11 cellular contexts compared by ENCODE assay signal in genomic region chr4:81827568-81828202, GRCh38.
DNase-seq lines count a peak whose midpoint lies in the region; ATAC-seq and TF ChIP-seq lines count a peak whose summit lies in the region.
"Had no signal": no experiment of that assay in that cellular context is flagged by ENCODE, and none has a peak within 500 bp of the region (broad histone marks: within the 10 kb centered on the region; RNA-seq: fewer than 3 reads in every experiment).

No MANE protein-coding gene starts in this region.

- H3K4me3 Mint-ChIP-seq in activated T-cell treated with anti-CD3 and anti-CD28 coated beads, Interleukin-2, amount 50 U/mL, for 24 hours: peak overlapping the region; percentile 23

- no peak for TF ChIP-seq CTCF in ascending aorta (IDR thresholded peaks at IDR 0.05)

- H3K4me1 ChIP-seq in ascending aorta: no peaks in the 10 kb centered on the region
- H3K4me1 ChIP-seq: right lobe of liver had no signal

- no peaks in the 10 kb centered on the region for H3K27me3 ChIP-seq in ascending aorta
- H3K27me3 ChIP-seq: right lobe of liver had no signal

- H3K27ac ChIP-seq in ascending aorta: no peak overlapping the region
- H3K27ac ChIP-seq: right lobe of liver, SK-N-MC had no signal

- H3K27ac Mint-ChIP-seq in activated T-cell treated with anti-CD3 and anti-CD28 coated beads, Interleukin-2, amount 50 U/mL, for 24 hours: peak overlapping the region; percentile 75

- peaks cover 3% of the 10 kb centered on the region for H3K27me3 Mint-ChIP-seq in activated T-cell treated with anti-CD3 and anti-CD28 coated beads, Interleukin-2, amount 50 U/mL, for 24 hours

- H3K36me3 ChIP-seq in ascending aorta: no peaks in the 10 kb centered on the region
- H3K36me3 ChIP-seq: right lobe of liver had no signal

- no peaks in the 10 kb centered on the region for H3K36me3 Mint-ChIP-seq in activated T-cell treated with anti-CD3 and anti-CD28 coated beads, Interleukin-2, amount 50 U/mL, for 24 hours (ENCODE audit: low read depth)

- H3K9me3 ChIP-seq in ascending aorta: no peaks in the 10 kb centered on the region
- H3K9me3 ChIP-seq: right lobe of liver had no signal

- no peak overlapping the region for H3K4me3 ChIP-seq in ascending aorta
- H3K4me3 ChIP-seq: right lobe of liver, SK-N-MC had no signal

- H3K9me3 Mint-ChIP-seq in activated T-cell treated with anti-CD3 and anti-CD28 coated beads, Interleukin-2, amount 50 U/mL, for 24 hours: peaks cover 4% of the 10 kb centered on the region

- no peak for DNase-seq in activated T-cell treated with anti-CD3 and anti-CD28 coated beads, Interleukin-2, amount 50 U/mL, for 24 hours
- DNase-seq in activated T-cell treated with anti-CD3 and anti-CD28 coated beads, Interleukin-2, amount 50 U/mL, for 1 hour: no peak
- DNase-seq in stimulated activated CD4-positive, alpha-beta T cell treated with anti-CD3 and anti-CD28 coated beads, TNF-alpha, amount 100 ng/mL, for 48 hours (ENCODE audit: low read depth in 3 of 3): peak in 2 of 3 donors; percentile 13 to 20
- DNase-seq in activated effector memory CD4-positive, alpha-beta T cell treated with anti-CD3 and anti-CD28 coated beads, Interleukin-2, amount 50 U/mL, for 16 hours: no peak
- DNase-seq in A172 (ENCODE audit: low spot score): no peak
- DNase-seq in ascending aorta (ENCODE audit: low spot score in 2 of 2): no peak
- DNase-seq: NCI-H446 treated with DMSO at 0.1 percent for 48 hours, right lobe of liver had no signal

- ATAC-seq in GM21825 (IDR thresholded peaks at IDR 0.05; ENCODE audit: unreplicated experiment) (peak; percentile 75), HG03457 (IDR thresholded peaks at IDR 0.05; ENCODE audit: unreplicated experiment) (peak; percentile 83)
- ATAC-seq: right lobe of liver had no signal

- peaks cover 26% of the 10 kb centered on the region for H3K4me1 Mint-ChIP-seq in activated T-cell treated with anti-CD3 and anti-CD28 coated beads, Interleukin-2, amount 50 U/mL, for 24 hours (ENCODE audit: low read depth)

- intact Hi-C loops in ascending aorta (cut with DNase I): no loop called here

Comparison
In these comparisons a context has a peak if more than half of its experiments do, and no peak if none do; other contexts are left out.
1. DNase-seq: peak in stimulated activated CD4-positive, alpha-beta T cell treated with anti-CD3 and anti-CD28 coated beads, TNF-alpha, amount 100 ng/mL, for 48 hours (2 of 3); none in activated T-cell treated with anti-CD3 and anti-CD28 coated beads, Interleukin-2, amount 50 U/mL, for 24 hours (single experiment), activated T-cell treated with anti-CD3 and anti-CD28 coated beads, Interleukin-2, amount 50 U/mL, for 1 hour (single experiment), activated effector memory CD4-positive, alpha-beta T cell treated with anti-CD3 and anti-CD28 coated beads, Interleukin-2, amount 50 U/mL, for 16 hours (single experiment), A172 (single experiment) and ascending aorta (0 of 2).